Comparison of ENCODE assay signal across 7 cellular contexts in the genomic region with DNA sequence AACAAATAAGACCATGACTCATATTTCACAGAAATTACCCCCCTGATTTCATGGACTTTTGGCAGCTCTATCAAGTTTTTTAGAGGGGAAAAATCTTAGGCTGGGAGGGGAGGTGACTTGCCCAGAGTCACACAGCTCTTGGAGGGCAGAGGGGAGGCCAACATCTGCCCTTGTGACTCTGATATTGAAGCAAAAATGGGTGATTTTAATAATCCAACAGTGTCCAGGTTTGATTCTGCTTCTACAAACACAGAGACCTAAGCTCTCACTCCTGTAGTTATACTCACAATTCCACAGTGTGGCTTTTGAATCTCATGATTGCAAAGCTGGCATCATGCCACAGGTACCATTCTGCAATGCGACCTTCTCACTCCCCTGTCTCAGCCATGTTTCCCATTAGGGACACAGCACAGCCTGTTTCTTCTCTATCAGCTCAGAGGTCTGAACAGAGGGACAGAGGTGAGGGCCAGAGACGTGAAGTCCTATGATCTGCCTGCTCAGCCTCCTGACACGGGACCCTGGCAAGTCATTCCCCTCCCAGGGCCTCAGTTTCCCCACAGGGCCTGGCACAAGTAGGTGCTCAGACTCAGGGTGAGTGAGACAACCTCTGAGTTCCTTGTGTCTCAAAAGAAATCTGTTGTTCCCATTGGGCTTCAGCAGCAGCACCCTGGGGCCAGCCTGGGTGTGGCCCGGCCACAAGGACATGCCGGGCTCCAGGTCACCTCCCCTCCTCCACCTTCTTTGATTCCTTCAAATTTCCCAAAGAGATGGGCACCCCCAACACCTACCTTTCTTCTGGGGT. TPM values are rescaled to one million over a fixed set of nuclear protein-coding genes. Genes with fewer than 3 reads are reported as not detected.
A peak's percentile ranks its signal among the peaks of the same experiment; 100 is the strongest.
DNase-seq lines count a peak whose midpoint lies in the region; ATAC-seq and FAIRE-seq lines count a peak whose summit lies in the region.

No MANE protein-coding gene starts in this region.

- H3K27ac ChIP-seq in urinary bladder (ENCODE audit: low read depth), result peak overlapping the region; percentile 88

- peak overlapping the region; percentile 50 for H3K4me3 ChIP-seq in urinary bladder (ENCODE audit: low read depth, low read length)

- H3K4me1 ChIP-seq in urinary bladder (ENCODE audit: insufficient read depth), result peaks cover 2% of the 10 kb centered on the region

- no peaks in the 10 kb centered on the region for H3K27me3 Mint-ChIP-seq in memory B cell

- peak overlapping the region; percentile 97 for H3K27ac Mint-ChIP-seq in memory B cell

- H3K4me3 Mint-ChIP-seq in memory B cell, result peak overlapping the region; percentile 99

- H3K4me1 Mint-ChIP-seq in memory B cell, result peaks cover 44% of the 10 kb centered on the region

- peaks cover 19% of the 10 kb centered on the region for H3K36me3 Mint-ChIP-seq in memory B cell

- DNase-seq in GM19239 (ENCODE audit: insufficient read length, low spot score), result no peak
- peak; percentile 30 for DNase-seq in NCI-H128 (lab: John Stamatoyannopoulos, UW; ENCODE audit: unreplicated experiment)
- peak; percentile 24 for DNase-seq in cerebellum (ENCODE audit: low spot score)
- no peak for DNase-seq in memory B cell (ENCODE audit: low spot score in 2 of 2)
- no peak for DNase-seq in AG08396 (ENCODE audit: low spot score)
- DNase-seq in NCI-H2107 treated with DMSO at 0.1 percent for 48 hours (lab: John Stamatoyannopoulos, UW; ENCODE audit: unreplicated experiment), result no peak

- H3K36me3 ChIP-seq in urinary bladder (ENCODE audit: insufficient read depth), result no peaks in the 10 kb centered on the region

- peak; percentile 76 for FAIRE-seq in GM19239 (lab: Jason Lieb, UNC)

- ATAC-seq in memory B cell (ENCODE audit: low read depth), result no peak

- 5% methylated on average over 5 of the region's 5 CpGs for WGBS in urinary bladder

- H3K9me3 Mint-ChIP-seq in memory B cell, result peaks cover 4% of the 10 kb centered on the region

RNA-seq across cellular contexts. Expression of gene APOL2, which starts 0.8 kb away (rescaled TPM):
- total RNA-seq in cerebellum, result 10.3 TPM
- 35.5 TPM for total RNA-seq in urinary bladder
- polyA plus RNA-seq in urinary bladder, result 46.1 TPM

RNA-seq across cellular contexts. Expression of gene APOL1, which starts 14.4 kb away (rescaled TPM):
- total RNA-seq in cerebellum, result 1.00 TPM
- total RNA-seq in urinary bladder, result 22.9 TPM
- 71.5 TPM for polyA plus RNA-seq in urinary bladder

RNA-seq across cellular contexts. Expression of gene APOL4, which starts 36.9 kb away (rescaled TPM):
- total RNA-seq in cerebellum (11.3 TPM), urinary bladder (33.9 TPM)
- polyA plus RNA-seq in urinary bladder, result 12.4 TPM

Comparison
In these comparisons a context has a peak if more than half of its experiments do, and no peak if none do; other contexts are left out.
1. DNase-seq: peak in NCI-H128 (single experiment) and cerebellum (single experiment); none in GM19239 (single experiment), memory B cell (0 of 2), AG08396 (single experiment) and NCI-H2107 treated with DMSO at 0.1 percent for 48 hours (single experiment).
2. RNA of gene APOL1, which starts 14.4 kb away (total RNA-seq): 22.9 TPM in urinary bladder (single experiment); 1.00 TPM in cerebellum (single experiment); every median in the first group is over 10 times any median in the second.